In the genomic region with DNA sequence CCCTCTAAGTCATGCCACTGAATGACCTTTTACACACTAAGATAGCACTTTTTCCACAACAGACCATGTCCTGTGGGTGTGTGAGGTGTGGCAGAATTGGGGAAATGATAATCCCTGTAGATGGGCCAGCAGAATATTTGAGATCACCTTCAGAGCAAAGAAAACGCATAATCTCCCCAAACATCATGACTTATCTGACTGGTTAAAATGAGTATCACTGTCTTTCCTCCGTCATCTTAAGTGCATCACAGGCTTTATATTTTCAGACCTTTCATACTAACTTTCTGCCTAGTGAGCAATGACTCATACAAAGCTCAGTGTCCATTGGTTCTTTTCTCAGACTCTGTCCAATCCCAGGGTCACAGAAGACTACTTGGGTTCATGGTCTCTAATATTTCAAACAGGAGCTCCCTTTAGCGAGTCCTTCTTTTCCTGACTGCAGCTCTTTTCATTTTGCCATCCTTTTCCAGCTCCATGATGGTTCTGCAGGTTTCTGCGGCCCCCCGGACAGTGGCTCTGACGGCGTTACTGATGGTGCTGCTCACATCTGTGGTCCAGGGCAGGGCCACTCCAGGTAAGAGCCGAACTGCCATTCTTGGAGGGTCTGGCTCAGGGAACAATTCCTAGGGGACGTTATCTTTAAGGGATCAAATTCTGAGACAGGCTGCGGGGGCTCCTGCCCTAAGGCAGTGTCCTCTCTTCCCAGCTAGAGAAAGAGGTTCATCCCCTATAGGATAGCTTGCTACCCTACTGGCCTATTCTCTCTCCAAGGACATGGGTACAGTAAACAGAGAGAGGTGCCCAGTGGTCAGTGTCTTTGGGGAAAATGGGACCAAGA, we compare ENCODE assay signal across 8 cellular contexts. TPM values are rescaled to one million over a fixed set of nuclear protein-coding genes. Genes with fewer than 3 reads are reported as not detected.
DNase-seq lines count a peak whose midpoint lies in the region; ATAC-seq, FAIRE-seq and TF ChIP-seq lines count a peak whose summit lies in the region.
"Had no signal": no experiment of that assay in that cellular context is flagged by ENCODE, and none has a peak within 500 bp of the region (broad histone marks: within the 10 kb centered on the region; RNA-seq: fewer than 3 reads in every experiment).

A gene (plus strand): TSS at position 423 of the 838 bp plus-strand sequence. CDS start 52 bp downstream, at position 475.

- no peaks in the 10 kb centered on the region for H4K20me1 ChIP-seq in endothelial cell of umbilical vein (replicated peaks; ENCODE audit: control insufficient read depth, extremely low read depth, insufficient read depth, low read length)

- dilution Hi-C loops in endothelial cell of umbilical vein (cut with MboI; ENCODE audit: extremely low pct_ligation_motif_present, low sequenced_read_pairs) = no loop called here

- no peak within 1 kb of the TSS for H3K9ac ChIP-seq in endothelial cell of umbilical vein (replicated peaks; ENCODE audit: extremely low read depth, insufficient read depth, low read length)
- no peak within 1 kb of the TSS for H3K9ac ChIP-seq in muscle layer of colon (ENCODE audit: low read length)

- intact Hi-C loops in endothelial cell of umbilical vein (cut with micrococcal nuclease) = no loop called here

- H3K4me3 ChIP-seq in endothelial cell of umbilical vein (replicated peaks in 1 of 3; ENCODE audit: insufficient read depth in 1 of 3, low read depth in 1 of 3, low read length in 3 of 3) = no peak within 1 kb of the TSS
- peak within 1 kb of the TSS; percentile 4 to 57 for H3K4me3 ChIP-seq in muscle layer of colon (ENCODE audit: low read depth in 1 of 2, low read length in 2 of 2)

- no peak within 1 kb of the TSS for H3K27ac ChIP-seq in endothelial cell of umbilical vein (ENCODE audit: insufficient read depth, low read depth, low read length)
- no peak within 1 kb of the TSS for H3K27ac ChIP-seq in muscle layer of colon (ENCODE audit: low read depth, low read length)

- no TSS peak for BruUV-seq in endothelial cell of umbilical vein (replicated peaks; lab: Mats Ljungman, UMichigan)

- H3K27me3 ChIP-seq in endothelial cell of umbilical vein (ENCODE audit: control insufficient read depth in 2 of 2, insufficient read depth in 2 of 2, low read length in 2 of 2) (no peaks in the 10 kb centered on the region), muscle layer of colon (ENCODE audit: control insufficient read depth in 1 of 2, insufficient read depth in 2 of 2, low read length in 2 of 2) (no peaks in the 10 kb centered on the region)

- no peaks in the 10 kb centered on the region for H3K9me1 ChIP-seq in endothelial cell of umbilical vein (replicated peaks; ENCODE audit: control insufficient read depth, extremely low read depth, insufficient read depth, low read length)

- TF ChIP-seq CTCF in GM20000 (IDR thresholded peaks at IDR 0.05; ENCODE audit: extremely low read depth, missing control alignments) = no peak
- no peak for TF ChIP-seq CTCF in endothelial cell of umbilical vein (IDR thresholded peaks at IDR 0.05; ENCODE audit: extremely low read depth in 1 of 2, insufficient read depth in 1 of 2, low read depth in 1 of 2, low read length in 2 of 2)

- peak; percentile 69 for ATAC-seq in HG03520 (IDR thresholded peaks at IDR 0.05; ENCODE audit: unreplicated experiment)

- no peaks in the 10 kb centered on the region for H3K79me2 ChIP-seq in endothelial cell of umbilical vein (ENCODE audit: control insufficient read depth, insufficient read depth, low read length)

- POLR2A ChIA-PET in endothelial cell of umbilical vein (lab: Charles Lee) = interaction anchor here (0.6 kb wide), 1 partner anchor 629 kb away, joined by 5 read pairs; no protein-coding TSS in a partner anchor

- H3K4me2 ChIP-seq in endothelial cell of umbilical vein (ENCODE audit: insufficient read depth, low read length) = no peak within 1 kb of the TSS

- H3K4me1 ChIP-seq in endothelial cell of umbilical vein (ENCODE audit: control insufficient read depth, extremely low read depth, insufficient read depth, low read length) = peaks cover 2% of the 10 kb centered on the region
- H3K4me1 ChIP-seq in muscle layer of colon (ENCODE audit: insufficient read depth, low read length) = peaks cover 4% of the 10 kb centered on the region

- no peak within 1 kb of the TSS for H2AFZ ChIP-seq in endothelial cell of umbilical vein (ENCODE audit: low read depth, low read length)

- DNase-seq in GM20000 (ENCODE audit: low spot score) (peak; percentile 90), T-helper 22 cell (ENCODE audit: low read depth) (peak; percentile 12), endothelial cell of umbilical vein (ENCODE audit: low read depth, low spot score) (peak; percentile 80), COR-L47 (lab: John Stamatoyannopoulos, UW) (no peak)

- H3K36me3 ChIP-seq in endothelial cell of umbilical vein (ENCODE audit: control insufficient read depth in 2 of 2, extremely low read depth in 1 of 2, insufficient read depth in 2 of 2, low read length in 2 of 2) = no peaks in the 10 kb centered on the region
- no peaks in the 10 kb centered on the region for H3K36me3 ChIP-seq in muscle layer of colon (ENCODE audit: insufficient read depth, low read length)

- H3K9me3 ChIP-seq in endothelial cell of umbilical vein (replicated peaks; ENCODE audit: control insufficient read depth, insufficient read depth, low read length) (no peaks in the 10 kb centered on the region), muscle layer of colon (ENCODE audit: low read length) (no peaks in the 10 kb centered on the region)

- CTCF ChIA-PET in endothelial cell of umbilical vein (lab: Charles Lee) = interaction anchor here (0.7 to 1.1 kb wide), 12 partner anchors 10 to 208 kb away, joined by 3 to 6 read pairs (median 3); no protein-coding TSS in a partner anchor

- TF ChIP-seq POLR2A in GM10847 (IDR thresholded peaks at IDR 0.05; ENCODE audit: extremely low read depth, insufficient read length) = peak; percentile 68
- no peak for TF ChIP-seq POLR2A in endothelial cell of umbilical vein (IDR thresholded peaks at IDR 0.05; ENCODE audit: low read depth, low read length)

- FAIRE-seq in endothelial cell of umbilical vein (lab: Jason Lieb, UNC) = peak; percentile 76
- FAIRE-seq: colon had no signal

TF ChIP-seq in endothelial cell of umbilical vein, 7 proteins besides CTCF, POLR2A, EP300 and RAD21:
- peak; percentile 45 for TF ChIP-seq JUN (IDR thresholded peaks at IDR 0.05; ENCODE audit: borderline replicate concordance, insufficient read depth, insufficient read length, low read depth)
- no peak for TF ChIP-seq MYC (IDR thresholded peaks at IDR 0.05; ENCODE audit: low read depth, low read length)
- TF ChIP-seq POLR2AphosphoS5 (IDR thresholded peaks at IDR 0.05; ENCODE audit: insufficient read depth, low read depth, low read length) = no peak
TF ChIP-seq in endothelial cell of umbilical vein: peak in this region for 1.

RNA-seq across cellular contexts. Expression of the gene that starts here (rescaled TPM):
- 2.3 and 19.1 TPM in 2 replicates for total RNA-seq in endothelial cell of umbilical vein
- 26.1 and 38.0 TPM in 2 replicates for polyA plus RNA-seq in endothelial cell of umbilical vein
- 42.6 and 45.6 TPM in 2 replicates for polyA plus RNA-seq in endothelial cell of umbilical vein (2011; cell fraction: cytosol; rRNA removed)
- polyA plus RNA-seq in endothelial cell of umbilical vein (2011; cell fraction: nucleus; rRNA removed) = 16.7 and 18.2 TPM in 2 replicates
- 9.2 and 9.8 TPM in 2 replicates for polyA plus RNA-seq in endothelial cell of umbilical vein (2012)
- polyA minus RNA-seq in endothelial cell of umbilical vein = 18.1 and 19.0 TPM in 2 replicates
- not detected for polyA minus RNA-seq in endothelial cell of umbilical vein (2011; cell fraction: cytosol; rRNA and poly(A)+ RNA removed)
- polyA minus RNA-seq in endothelial cell of umbilical vein (2011; cell fraction: nucleus; rRNA and poly(A)+ RNA removed) = 4.7 and 6.9 TPM in 2 replicates

Comparison
In these comparisons a context has a peak if more than half of its experiments do, and no peak if none do; other contexts are left out.
1. H3K4me3 ChIP-seq: peak in muscle layer of colon (2 of 2); none in endothelial cell of umbilical vein (0 of 3).